ENCODE assay signal across 20 cellular contexts in genomic region chr13:112251930-112252585, GRCh38.
"Had no signal": no experiment of that assay in that cellular context is flagged by ENCODE, and none has a peak within 500 bp of the region (broad histone marks: within the 10 kb centered on the region; RNA-seq: fewer than 3 reads in every experiment).

No MANE protein-coding gene starts in this region.

- H3K36me3 Mint-ChIP-seq: immature natural killer cell; mesothelial cell of epicardium; natural killer cell treated with Interleukin-12 subunit alpha and Interleukin-12 subunit beta and Interleukin-15 and Interleukin-18, amount 100 ng/mL, for 72 hours; neural progenitor cell had no signal

- H3K4me3 Mint-ChIP-seq: central memory CD8-positive, alpha-beta T cell; effector memory CD8-positive, alpha-beta T cell; immature natural killer cell; mesothelial cell of epicardium; natural killer cell treated with Interleukin-12 subunit alpha and Interleukin-12 subunit beta and Interleukin-15 and Interleukin-18, amount 100 ng/mL, for 72 hours; neural progenitor cell had no signal

- H3K9me3 Mint-ChIP-seq: central memory CD8-positive, alpha-beta T cell; effector memory CD8-positive, alpha-beta T cell; immature natural killer cell; mesothelial cell of epicardium; natural killer cell treated with Interleukin-12 subunit alpha and Interleukin-12 subunit beta and Interleukin-15 and Interleukin-18, amount 100 ng/mL, for 72 hours had no signal

- DNase-seq: effector memory CD8-positive, alpha-beta T cell; esophagus squamous epithelium; foreskin fibroblast; glutamatergic neuron; immature natural killer cell; kidney; left cardiac atrium; occipital lobe; retina; small intestine; stimulated activated CD4-positive, alpha-beta T cell treated with anti-CD3 and anti-CD28 coated beads, Interleukin-12 subunit alpha, Interleukin-12 subunit beta, amount 100 ng/mL, for 4 hours; stimulated activated naive CD4-positive, alpha-beta T cell; stomach; substantia nigra had no signal

- H3K27ac Mint-ChIP-seq: effector memory CD8-positive, alpha-beta T cell; immature natural killer cell; mesothelial cell of epicardium; natural killer cell treated with Interleukin-12 subunit alpha and Interleukin-12 subunit beta and Interleukin-15 and Interleukin-18, amount 100 ng/mL, for 72 hours had no signal

- H3K4me1 Mint-ChIP-seq: central memory CD8-positive, alpha-beta T cell; immature natural killer cell; mesothelial cell of epicardium had no signal

- ATAC-seq: effector memory CD8-positive, alpha-beta T cell; gastroesophageal sphincter; left cardiac atrium; natural killer cell treated with Interleukin-12 subunit alpha and Interleukin-12 subunit beta and Interleukin-15 and Interleukin-18, amount 100 ng/mL, for 72 hours; upper lobe of right lung had no signal
